Comparison of ENCODE assay signal across 9 cellular contexts in the genomic region with DNA sequence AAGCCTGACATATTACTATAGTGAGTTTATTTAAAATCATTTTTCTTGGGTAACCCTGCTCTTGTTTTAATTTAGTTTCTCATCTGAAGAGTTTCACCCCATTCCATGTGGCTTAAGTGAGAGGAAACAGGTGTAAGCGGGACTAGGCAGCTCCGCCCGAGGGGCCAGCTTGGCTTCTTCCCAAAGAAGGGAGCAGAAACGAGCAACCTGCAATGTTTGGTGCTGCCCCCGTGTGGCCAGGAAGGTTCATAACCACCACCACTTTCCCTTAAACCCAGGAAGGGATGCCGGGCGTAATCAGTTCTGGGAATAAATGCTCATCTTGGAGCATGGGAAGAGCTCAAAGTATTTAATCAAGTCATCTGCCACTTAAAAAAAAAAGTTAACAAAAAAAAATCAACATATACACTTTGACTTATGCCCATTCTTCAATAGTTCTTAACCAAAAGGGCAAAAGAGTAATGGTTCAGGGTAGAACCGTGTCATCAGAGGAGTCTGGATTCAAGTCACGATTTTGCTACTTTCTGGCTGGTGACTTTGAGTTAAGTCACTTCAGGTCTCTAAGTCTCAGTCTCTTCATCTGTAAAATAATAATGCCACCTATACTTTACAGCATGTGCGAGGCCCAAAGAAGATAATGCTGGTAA.
DNase-seq lines count a peak whose midpoint lies in the region; ATAC-seq, FAIRE-seq and TF ChIP-seq lines count a peak whose summit lies in the region.
"Had no signal": no experiment of that assay in that cellular context is flagged by ENCODE, and none has a peak within 500 bp of the region (broad histone marks: within the 10 kb centered on the region; RNA-seq: fewer than 3 reads in every experiment).

No MANE protein-coding gene starts in this region.

- peak; percentile 82 for TF ChIP-seq CTCF in D721Med (IDR thresholded peaks at IDR 0.05; ENCODE audit: insufficient read depth, missing control alignments)
- peak; percentile 90 for TF ChIP-seq CTCF in NB4 (IDR thresholded peaks at IDR 0.05; ENCODE audit: low read depth, low read length)
- TF ChIP-seq CTCF in left ventricle myocardium inferior (IDR thresholded peaks at IDR 0.05; ENCODE audit: borderline replicate concordance): peak; percentile 82
- TF ChIP-seq CTCF in retinal pigment epithelial cell (conservative IDR thresholded peaks at IDR 0.05; ENCODE audit: low read depth, low read length): peak; percentile 84

- H3K4me3 Mint-ChIP-seq in activated naive CD8-positive, alpha-beta T cell treated with anti-CD3 and anti-CD28 coated beads, Interleukin-2, amount 50 U/mL, for 24 hours: peak overlapping the region; percentile 52

- no peaks in the 10 kb centered on the region for H3K9me3 Mint-ChIP-seq in activated naive CD8-positive, alpha-beta T cell treated with anti-CD3 and anti-CD28 coated beads, Interleukin-2, amount 50 U/mL, for 24 hours

- no peaks in the 10 kb centered on the region for H3K9me3 ChIP-seq in left ventricle myocardium inferior (replicated peaks)

- TF ChIP-seq POLR2A in NB4 (IDR thresholded peaks at IDR 0.05; ENCODE audit: extremely low read depth, insufficient read length): no peak

- no peak overlapping the region for H3K27ac ChIP-seq in left ventricle myocardium inferior (replicated peaks)
- H3K27ac ChIP-seq: epithelial cell of prostate had no signal

- peak; percentile 76 for DNase-seq in D721Med (ENCODE audit: insufficient read length, low spot score)
- peak; percentile 77 for DNase-seq in NB4 (ENCODE audit: low read depth)
- DNase-seq in SW480 (ENCODE audit: low spot score): peak; percentile 39
- DNase-seq in activated naive CD8-positive, alpha-beta T cell treated with anti-CD3 and anti-CD28 coated beads, Interleukin-2, amount 50 U/mL, for 24 hours: peak; percentile 79
- peak; percentile 62 for DNase-seq in left ventricle myocardium inferior
- DNase-seq in retinal pigment epithelial cell (ENCODE audit: low read depth): peak; percentile 25

- no peaks in the 10 kb centered on the region for H3K36me3 Mint-ChIP-seq in activated naive CD8-positive, alpha-beta T cell treated with anti-CD3 and anti-CD28 coated beads, Interleukin-2, amount 50 U/mL, for 24 hours (ENCODE audit: low read depth)

- H3K27me3 Mint-ChIP-seq in activated naive CD8-positive, alpha-beta T cell treated with anti-CD3 and anti-CD28 coated beads, Interleukin-2, amount 50 U/mL, for 24 hours: no peaks in the 10 kb centered on the region

- H3K4me1 ChIP-seq in left ventricle myocardium inferior: no peaks in the 10 kb centered on the region

- H3K4me1 Mint-ChIP-seq in activated naive CD8-positive, alpha-beta T cell treated with anti-CD3 and anti-CD28 coated beads, Interleukin-2, amount 50 U/mL, for 24 hours: peaks cover 6% of the 10 kb centered on the region

- H3K4me3 ChIP-seq in NB4 (ENCODE audit: low read depth, low read length) (no peak overlapping the region), left ventricle myocardium inferior (no peak overlapping the region), retinal pigment epithelial cell (ENCODE audit: low read length) (no peak overlapping the region)

- H3K27ac Mint-ChIP-seq in activated naive CD8-positive, alpha-beta T cell treated with anti-CD3 and anti-CD28 coated beads, Interleukin-2, amount 50 U/mL, for 24 hours: peak overlapping the region; percentile 73

- no peak for FAIRE-seq in D721Med (lab: Jason Lieb, UNC)

- peak; percentile 64 for ATAC-seq in GM21786 (IDR thresholded peaks at IDR 0.05; ENCODE audit: unreplicated experiment)
- peak; percentile 84 for ATAC-seq in activated naive CD8-positive, alpha-beta T cell treated with anti-CD3 and anti-CD28 coated beads, Interleukin-2, amount 50 U/mL, for 24 hours
- no peak for ATAC-seq in HG02970 (IDR thresholded peaks at IDR 0.05; ENCODE audit: low FRiP score, unreplicated experiment)

- intact Hi-C loops in left ventricle myocardium inferior (cut with micrococcal nuclease): loop anchor here (10.0 kb wide), 1 partner anchor 163 kb away; no protein-coding TSS in a partner anchor

- H3K27me3 ChIP-seq in left ventricle myocardium inferior (ENCODE audit: low read depth): no peaks in the 10 kb centered on the region

- H3K36me3 ChIP-seq in left ventricle myocardium inferior: peaks cover 22% of the 10 kb centered on the region

Comparison
In these comparisons a context has a peak if more than half of its experiments do, and no peak if none do; other contexts are left out.
1. DNase-seq: peak in every context shown above with its lines; median percentile 79 in activated naive CD8-positive, alpha-beta T cell treated with anti-CD3 and anti-CD28 coated beads, Interleukin-2, amount 50 U/mL, for 24 hours; 77 in NB4; 76 in D721Med; 62 in left ventricle myocardium inferior; 39 in SW480; 25 in retinal pigment epithelial cell.